1 cellular context compared by ENCODE assay signal in genomic region chr7:74015670-74016069, GRCh38.
TF ChIP-seq lines count a peak whose summit lies in the region.

No MANE protein-coding gene starts in this region.

TF ChIP-seq in SK-N-SH treated with all-trans-retinoic acid at 6 μM for 48 hours, 23 proteins besides CTCF, POLR2A, EP300 and RAD21 (continued from another document):
- no peak for TF ChIP-seq TSHZ2 (CRISPR knock-in tag; IDR thresholded peaks at IDR 0.05)
- no peak for TF ChIP-seq TCF4 (CRISPR knock-in tag; IDR thresholded peaks at IDR 0.05; ENCODE audit: borderline replicate concordance)
- TF ChIP-seq ZFP30 (CRISPR knock-in tag; IDR thresholded peaks at IDR 0.05): no peak
